In genomic region chr6:10266462-10266861, GRCh38 we compare ENCODE assay signal across 2 cellular contexts.
TF ChIP-seq lines count a peak whose summit lies in the region.

No MANE protein-coding gene starts in this region.

TF ChIP-seq in GM23338, 12 proteins besides CTCF, POLR2A, EP300 and RAD21:
- no peak for TF ChIP-seq NANOG (IDR thresholded peaks at IDR 0.05; ENCODE audit: borderline replicate concordance)
- TF ChIP-seq EZH2 (IDR thresholded peaks at IDR 0.05; ENCODE audit: low read depth, unreplicated experiment) = no peak
- TF ChIP-seq CREB1 (CRISPR knock-in tag; IDR thresholded peaks at IDR 0.05; ENCODE audit: low read depth) = no peak
- TF ChIP-seq ZNF114 (CRISPR knock-in tag; IDR thresholded peaks at IDR 0.05) = no peak
- no peak for TF ChIP-seq STAT1 (IDR thresholded peaks at IDR 0.05; ENCODE audit: unreplicated experiment)
- TF ChIP-seq ETS1 (IDR thresholded peaks at IDR 0.05) = no peak
- TF ChIP-seq ZNF331 (CRISPR knock-in tag; IDR thresholded peaks at IDR 0.05; ENCODE audit: low read depth) = no peak
- no peak for TF ChIP-seq POLR2AphosphoS5 (IDR thresholded peaks at IDR 0.05; ENCODE audit: low read depth)
- TF ChIP-seq ZNF462 (CRISPR knock-in tag; IDR thresholded peaks at IDR 0.05) = no peak
- no peak for TF ChIP-seq REST (IDR thresholded peaks at IDR 0.05; ENCODE audit: unreplicated experiment)
- TF ChIP-seq JUNB (IDR thresholded peaks at IDR 0.05; ENCODE audit: unreplicated experiment) = no peak
- TF ChIP-seq EZH2phosphoT487 (IDR thresholded peaks at IDR 0.05; ENCODE audit: unreplicated experiment) = no peak

TF ChIP-seq in K562, 482 proteins besides CTCF, POLR2A, EP300 and RAD21:
- TF ChIP-seq NR1H2 (CRISPR knock-in tag; IDR thresholded peaks at IDR 0.05) (no peak), RBM17 (IDR thresholded peaks at IDR 0.05; ENCODE audit: borderline replicate concordance, low read depth, low read length) (no peak), RHOXF2B (CRISPR knock-in tag; conservative IDR thresholded peaks at IDR 0.05) (no peak), HOMEZ (CRISPR knock-in tag; IDR thresholded peaks at IDR 0.05) (no peak)
- TF ChIP-seq, protein P1, sequence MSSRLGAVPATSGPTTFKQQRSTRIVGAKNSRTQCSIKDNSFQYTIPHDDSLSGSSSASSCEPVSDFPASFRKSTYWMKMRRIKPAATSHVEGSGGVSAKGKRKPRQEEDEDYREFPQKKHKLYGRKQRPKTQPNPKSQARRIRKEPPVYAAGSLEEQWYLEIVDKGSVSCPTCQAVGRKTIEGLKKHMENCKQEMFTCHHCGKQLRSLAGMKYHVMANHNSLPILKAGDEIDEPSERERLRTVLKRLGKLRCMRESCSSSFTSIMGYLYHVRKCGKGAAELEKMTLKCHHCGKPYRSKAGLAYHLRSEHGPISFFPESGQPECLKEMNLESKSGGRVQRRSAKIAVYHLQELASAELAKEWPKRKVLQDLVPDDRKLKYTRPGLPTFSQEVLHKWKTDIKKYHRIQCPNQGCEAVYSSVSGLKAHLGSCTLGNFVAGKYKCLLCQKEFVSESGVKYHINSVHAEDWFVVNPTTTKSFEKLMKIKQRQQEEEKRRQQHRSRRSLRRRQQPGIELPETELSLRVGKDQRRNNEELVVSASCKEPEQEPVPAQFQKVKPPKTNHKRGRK (tag; IDR thresholded peaks at IDR 0.05) = peak; percentile 98
TF ChIP-seq in K562: peak in this region for 1.
